ENCODE assay signal across 8 cellular contexts in genomic region chr2:12032421-12032820, GRCh38.
A peak's percentile ranks its signal among the peaks of the same experiment; 100 is the strongest.
DNase-seq lines count a peak whose midpoint lies in the region; ATAC-seq and TF ChIP-seq lines count a peak whose summit lies in the region.

No MANE protein-coding gene starts in this region.

- H4K8ac ChIP-seq in H9 (replicated peaks; ENCODE audit: insufficient read length, low read depth, low read length) = no peak overlapping the region

- H2BK120ac ChIP-seq in H9 (ENCODE audit: low read depth, low read length, poor library complexity, severe bottlenecking) = no peak overlapping the region

- H3K23me2 ChIP-seq in H9 (ENCODE audit: insufficient read length, low read depth, low read length, poor library complexity, severe bottlenecking) = no peaks in the 10 kb centered on the region

- H3K9me3 ChIP-seq in H9 (ENCODE audit: control insufficient read depth, low read depth, low read length) = no peaks in the 10 kb centered on the region

- H2BK15ac ChIP-seq in H9 (ENCODE audit: low read depth, low read length) = no peak overlapping the region

- peaks cover 7% of the 10 kb centered on the region for H3K27me3 Mint-ChIP-seq in H9 (ENCODE audit: low read depth)

- no peak overlapping the region for H3K4me2 ChIP-seq in H9 (ENCODE audit: insufficient read depth, insufficient read length, low read length)

- no peak overlapping the region for H3K4ac ChIP-seq in H9 (ENCODE audit: low read depth, low read length)

- H4K91ac ChIP-seq in H9 (ENCODE audit: insufficient read length, low read depth, low read length) = no peak overlapping the region

- H2BK12ac ChIP-seq in H9 (ENCODE audit: insufficient read length, low read depth, low read length) = no peak overlapping the region

- H3K9ac ChIP-seq in H9 (ENCODE audit: extremely low read depth, insufficient read length, low read length) = no peak overlapping the region

- no peak overlapping the region for H3K27ac ChIP-seq in H9 (ENCODE audit: insufficient read length, low read depth, low read length)

- no peak overlapping the region for H3K4me3 ChIP-seq in epithelial cell of esophagus (ENCODE audit: low read length)

- no peaks in the 10 kb centered on the region; a peak in 1 of 7 replicates for H3K36me3 Mint-ChIP-seq in H9 (ENCODE audit: insufficient read depth in 1 of 3, low read depth in 3 of 3)

- DNase-seq in epithelial cell of esophagus (ENCODE audit: low read depth) (no peak), GDM1 (lab: John Stamatoyannopoulos, UW) (no peak), medulla oblongata (ENCODE audit: extremely low spot score) (no peak), H9 (no peak)
- DNase-seq in stimulated activated naive CD4-positive, alpha-beta T cell treated with Interleukin-2 at 50 U/mL for 16 hours (lab: John Stamatoyannopoulos, UW) = no peak

- no peak overlapping the region for H2BK5ac ChIP-seq in H9 (ENCODE audit: insufficient read length, low read length)

- no peaks in the 10 kb centered on the region for H3K4me1 Mint-ChIP-seq in H9

- H3K9me3 Mint-ChIP-seq in H9 = no peaks in the 10 kb centered on the region

- no peak overlapping the region for H3K27ac Mint-ChIP-seq in H9

- no peaks in the 10 kb centered on the region for H3K4me1 ChIP-seq in H9 (ENCODE audit: insufficient read depth, low read length)

- H3K79me2 ChIP-seq in H9 (ENCODE audit: insufficient read depth, low read length) = no peaks in the 10 kb centered on the region

- H4K20me1 ChIP-seq in H9 (ENCODE audit: control insufficient read depth, insufficient read depth, insufficient read length) = no peaks in the 10 kb centered on the region

- peak; percentile 12 for TF ChIP-seq CTCF in epithelial cell of esophagus (IDR thresholded peaks at IDR 0.05; ENCODE audit: insufficient read depth, low read depth, low read length, missing control alignments)
- no peak; the same call in 2 of the 3 replicates for TF ChIP-seq CTCF in H9 (conservative IDR thresholded peaks at IDR 0.05)

- no peaks in the 10 kb centered on the region for H3K27me3 ChIP-seq in H9 (ENCODE audit: insufficient read depth, low read length)

- no peaks in the 10 kb centered on the region for H3K79me1 ChIP-seq in H9 (ENCODE audit: insufficient read depth, low read depth, low read length, poor library complexity, severe bottlenecking)

- no peak overlapping the region for H3K18ac ChIP-seq in H9 (ENCODE audit: insufficient read length, low read depth, low read length)

- no peak overlapping the region for H3K4me3 Mint-ChIP-seq in H9

- H2AK5ac ChIP-seq in H9 (ENCODE audit: insufficient read length, low read length) = no peak overlapping the region

- ATAC-seq in GM18498 (IDR thresholded peaks at IDR 0.05; ENCODE audit: unreplicated experiment) (peak; percentile 83), GM21515 (IDR thresholded peaks at IDR 0.05; ENCODE audit: unreplicated experiment) (peak; percentile 70), HG03342 (IDR thresholded peaks at IDR 0.05; ENCODE audit: unreplicated experiment) (peak; percentile 81)

- no peak overlapping the region for H3K23ac ChIP-seq in H9 (ENCODE audit: insufficient read length, low read depth, low read length)

- no CpG with 5 or more reads among the region's 2 CpGs for WGBS in H9 (ENCODE audit: extremely low coverage, insufficient read length, low lambda C conversion rate)

- no peak overlapping the region for H3K14ac ChIP-seq in H9 (ENCODE audit: insufficient read depth, low read length)

- no peak overlapping the region for H3K56ac ChIP-seq in H9 (ENCODE audit: insufficient read length, low read depth, low read length)

- H4K5ac ChIP-seq in H9 (ENCODE audit: insufficient read length, low read depth, low read length) = no peak overlapping the region

- no peak overlapping the region for H2AFZ ChIP-seq in H9 (ENCODE audit: low read length)

- H3T11ph ChIP-seq in H9 (ENCODE audit: low read length) = no peak overlapping the region

- no peak overlapping the region for H2BK20ac ChIP-seq in H9 (ENCODE audit: low read depth, low read length, poor library complexity, severe bottlenecking)
